Comparison of ENCODE assay signal across 8 cellular contexts in genomic region chr10:34637419-34637911, GRCh38.
A peak's percentile ranks its signal among the peaks of the same experiment; 100 is the strongest.
DNase-seq lines count a peak whose midpoint lies in the region; ATAC-seq and TF ChIP-seq lines count a peak whose summit lies in the region.

No MANE protein-coding gene starts in this region.

- TF ChIP-seq CTCF in 22Rv1 (IDR thresholded peaks at IDR 0.05) (peak; percentile 96), GM12875 (IDR thresholded peaks at IDR 0.05; ENCODE audit: borderline replicate concordance, insufficient read depth, low read depth, low read length) (peak; percentile 95), WTC11 (IDR thresholded peaks at IDR 0.05) (peak; percentile 97), right lobe of liver (IDR thresholded peaks at IDR 0.05) (peak; percentile 87 to 96 (median 91))

- 25% methylated on average over 8 of the region's 9 CpGs for WGBS in right lobe of liver (ENCODE audit: insufficient coverage, low coverage, low lambda C conversion rate, missing lambda C conversion rate)

- no peak overlapping the region; the same call in 1 of the 2 replicates for H3K27ac ChIP-seq in 22Rv1
- no peak overlapping the region for H3K27ac ChIP-seq in right lobe of liver

- H3K9me3 Mint-ChIP-seq in WTC11 = no peaks in the 10 kb centered on the region

- DNase-seq in NCI-H128 (lab: John Stamatoyannopoulos, UW; ENCODE audit: unreplicated experiment) = peak; percentile 59
- DNase-seq in WTC11 (ENCODE audit: low spot score) = peak; percentile 89
- DNase-seq in cerebellar cortex (ENCODE audit: low spot score) = peak; percentile 53
- DNase-seq in right lobe of liver = peak in 2 of 3 donors; percentile 59 to 67
- peak; percentile 26 for DNase-seq in stimulated activated CD8-positive, alpha-beta memory T cell treated with anti-CD3 and anti-CD28 coated beads, Interleukin-12 subunit alpha, Interleukin-12 subunit beta, amount 100 ng/mL, for 24 hours (ENCODE audit: extremely low read depth)

- H3K4me1 ChIP-seq in right lobe of liver = peaks cover 0 to 8% (median 0%) of the 10 kb centered on the region in 4 donors

- POLR2A ChIA-PET in WTC11 (lab: Charles Lee) = interaction anchor here (0.6 kb wide), 1 partner anchor 129 kb away, joined by 4 read pairs; no protein-coding TSS in a partner anchor

- no peaks in the 10 kb centered on the region for H3K36me3 ChIP-seq in right lobe of liver

- intact Hi-C loops in right lobe of liver (cut with DNase I) = no loop called here

- H3K4me3 Mint-ChIP-seq in WTC11 = no peak overlapping the region; the same call in 1 of the 2 replicates

- peak overlapping the region; percentile 41 for H3K27ac Mint-ChIP-seq in WTC11

- peaks cover 60% of the 10 kb centered on the region for H3K4me1 Mint-ChIP-seq in WTC11

- no peaks in the 10 kb centered on the region for H3K27me3 Mint-ChIP-seq in WTC11 (ENCODE audit: low read depth)

- CTCF ChIA-PET in WTC11 (lab: Charles Lee) = interaction anchor here (0.6 to 3.6 kb wide), 18 partner anchors 9 to 556 kb away, joined by 3 to 22 read pairs (median 4); no protein-coding TSS in a partner anchor

- no peak for TF ChIP-seq POLR2A in right lobe of liver (IDR thresholded peaks at IDR 0.05)

- H3K4me3 ChIP-seq in GM12875 (ENCODE audit: low read depth, low read length) (no peak overlapping the region), right lobe of liver (no peak overlapping the region)

- H3K36me3 Mint-ChIP-seq in WTC11 = no peaks in the 10 kb centered on the region

- no peaks in the 10 kb centered on the region for H3K9me3 ChIP-seq in right lobe of liver

- no peaks in the 10 kb centered on the region for H3K27me3 ChIP-seq in right lobe of liver

- ATAC-seq in HG02678 (IDR thresholded peaks at IDR 0.05; ENCODE audit: unreplicated experiment) (peak; percentile 78), WTC11 (peak; percentile 65), right lobe of liver (peak; percentile 71 to 80 (median 78))

TF ChIP-seq in WTC11, 78 proteins besides CTCF, POLR2A, EP300 and RAD21:
- TF ChIP-seq SMAD3 (CRISPR knock-in tag; IDR thresholded peaks at IDR 0.05; ENCODE audit: borderline replicate concordance) = no peak
- no peak for TF ChIP-seq ZNF219 (CRISPR knock-in tag; IDR thresholded peaks at IDR 0.05; ENCODE audit: borderline replicate concordance)
- TF ChIP-seq JAZF1 (CRISPR knock-in tag; IDR thresholded peaks at IDR 0.05) = no peak
- TF ChIP-seq ZNF532 (CRISPR knock-in tag; IDR thresholded peaks at IDR 0.05; ENCODE audit: borderline replicate concordance) = no peak
- TF ChIP-seq HMGXB4 (CRISPR knock-in tag; IDR thresholded peaks at IDR 0.05) = no peak
- TF ChIP-seq RELA (CRISPR knock-in tag; IDR thresholded peaks at IDR 0.05; ENCODE audit: borderline replicate concordance) = no peak
- TF ChIP-seq AR (CRISPR knock-in tag; IDR thresholded peaks at IDR 0.05) = no peak
- no peak for TF ChIP-seq ZBTB43 (CRISPR knock-in tag; IDR thresholded peaks at IDR 0.05)
- TF ChIP-seq ZSCAN18 (CRISPR knock-in tag; IDR thresholded peaks at IDR 0.05) = no peak
- TF ChIP-seq NR2C2 (CRISPR knock-in tag; IDR thresholded peaks at IDR 0.05) = no peak
- no peak for TF ChIP-seq SMAD4 (CRISPR knock-in tag; IDR thresholded peaks at IDR 0.05)
- no peak for TF ChIP-seq MAX (CRISPR knock-in tag; IDR thresholded peaks at IDR 0.05)
- no peak for TF ChIP-seq NR3C1 (CRISPR knock-in tag; conservative IDR thresholded peaks at IDR 0.05; ENCODE audit: low read depth)
TF ChIP-seq in WTC11: peak in this region for 0.

Comparison
In these comparisons a context has a peak if more than half of its experiments do, and no peak if none do; other contexts are left out.
1. DNase-seq: peak in every context shown above with its lines; median percentile 89 in WTC11; 63 in right lobe of liver; 59 in NCI-H128; 53 in cerebellar cortex; 26 in stimulated activated CD8-positive, alpha-beta memory T cell treated with anti-CD3 and anti-CD28 coated beads, Interleukin-12 subunit alpha, Interleukin-12 subunit beta, amount 100 ng/mL, for 24 hours.